ENCODE assay signal across 2 cellular contexts in the genomic region with DNA sequence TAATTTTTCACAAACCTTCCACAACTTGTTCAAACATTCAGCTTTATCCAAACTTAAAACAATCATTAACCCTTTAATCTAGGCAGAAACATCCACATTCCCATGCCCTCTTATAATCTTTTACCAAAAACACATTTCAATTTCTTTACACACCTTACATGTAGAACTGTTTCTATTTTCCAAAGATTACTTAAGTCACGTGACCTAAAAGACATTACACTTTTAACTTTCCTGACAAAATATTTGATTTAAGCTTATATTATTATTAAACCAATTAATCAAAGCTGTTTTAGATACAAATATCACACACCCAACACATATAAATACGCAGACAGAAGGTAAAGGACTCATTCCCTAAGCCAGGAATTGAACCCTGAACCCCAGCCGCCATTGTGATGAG.
A peak's percentile ranks its signal among the peaks of the same experiment; 100 is the strongest.
TF ChIP-seq lines count a peak whose summit lies in the region.

No MANE protein-coding gene starts in this region.

TF ChIP-seq in HepG2, 621 proteins besides CTCF, POLR2A, EP300 and RAD21:
- TF ChIP-seq RAD51 (IDR thresholded peaks at IDR 0.05; ENCODE audit: borderline replicate concordance): peak; percentile 79
- TF ChIP-seq, protein P1, sequence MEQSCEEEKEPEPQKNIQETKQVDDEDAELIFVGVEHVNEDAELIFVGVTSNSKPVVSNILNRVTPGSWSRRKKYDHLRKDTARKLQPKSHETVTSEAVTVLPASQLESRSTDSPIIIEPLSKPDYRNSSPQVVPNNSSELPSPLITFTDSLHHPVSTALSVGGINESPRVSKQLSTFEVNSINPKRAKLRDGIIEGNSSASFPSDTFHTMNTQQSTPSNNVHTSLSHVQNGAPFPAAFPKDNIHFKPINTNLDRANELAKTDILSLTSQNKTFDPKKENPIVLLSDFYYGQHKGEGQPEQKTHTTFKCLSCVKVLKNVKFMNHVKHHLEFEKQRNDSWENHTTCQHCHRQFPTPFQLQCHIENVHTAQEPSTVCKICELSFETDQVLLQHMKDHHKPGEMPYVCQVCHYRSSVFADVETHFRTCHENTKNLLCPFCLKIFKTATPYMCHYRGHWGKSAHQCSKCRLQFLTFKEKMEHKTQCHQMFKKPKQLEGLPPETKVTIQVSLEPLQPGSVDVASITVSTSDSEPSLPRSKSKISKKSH (CRISPR knock-in tag; IDR thresholded peaks at IDR 0.05; ENCODE audit: borderline replicate concordance): no peak

TF ChIP-seq in K562, 482 proteins besides CTCF, POLR2A, EP300 and RAD21:
- TF ChIP-seq BDP1 (IDR thresholded peaks at IDR 0.05; ENCODE audit: insufficient read depth, insufficient read length) (no peak), RUNX1 (IDR thresholded peaks at IDR 0.05; ENCODE audit: low read depth) (no peak), ZC3H8 (IDR thresholded peaks at IDR 0.05) (no peak), TOE1 (IDR thresholded peaks at IDR 0.05; ENCODE audit: borderline replicate concordance) (peak; percentile 40; the same call in 1 of the 2 replicates), TOE1 (CRISPR knock-in tag; IDR thresholded peaks at IDR 0.05; ENCODE audit: borderline replicate concordance, low read depth) (no peak), RAD51 (IDR thresholded peaks at IDR 0.05; ENCODE audit: borderline replicate concordance, low read depth) (peak; percentile 73), CBFA2T2 (conservative IDR thresholded peaks at IDR 0.05) (peak; percentile 40; the same call in 1 of the 2 replicates), ZNF695 (CRISPR knock-in tag; IDR thresholded peaks at IDR 0.05) (no peak), BCOR (IDR thresholded peaks at IDR 0.05) (no peak), GABPB1 (CRISPR knock-in tag; IDR thresholded peaks at IDR 0.05) (no peak), SETDB1 (IDR thresholded peaks at IDR 0.05; ENCODE audit: low read length) (no peak)
- TF ChIP-seq, protein P2, sequence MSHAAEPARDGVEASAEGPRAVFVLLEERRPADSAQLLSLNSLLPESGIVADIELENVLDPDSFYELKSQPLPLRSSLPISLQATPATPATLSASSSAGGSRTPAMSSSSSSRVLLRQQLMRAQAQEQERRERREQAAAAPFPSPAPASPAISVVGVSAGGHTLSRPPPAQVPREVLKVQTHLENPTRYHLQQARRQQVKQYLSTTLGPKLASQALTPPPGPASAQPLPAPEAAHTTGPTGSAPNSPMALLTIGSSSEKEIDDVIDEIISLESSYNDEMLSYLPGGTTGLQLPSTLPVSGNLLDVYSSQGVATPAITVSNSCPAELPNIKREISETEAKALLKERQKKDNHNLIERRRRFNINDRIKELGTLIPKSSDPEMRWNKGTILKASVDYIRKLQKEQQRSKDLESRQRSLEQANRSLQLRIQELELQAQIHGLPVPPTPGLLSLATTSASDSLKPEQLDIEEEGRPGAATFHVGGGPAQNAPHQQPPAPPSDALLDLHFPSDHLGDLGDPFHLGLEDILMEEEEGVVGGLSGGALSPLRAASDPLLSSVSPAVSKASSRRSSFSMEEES (CRISPR knock-in tag; IDR thresholded peaks at IDR 0.05): peak; percentile 70
